Comparison of ENCODE assay signal across 1 cellular context in the genomic region with DNA sequence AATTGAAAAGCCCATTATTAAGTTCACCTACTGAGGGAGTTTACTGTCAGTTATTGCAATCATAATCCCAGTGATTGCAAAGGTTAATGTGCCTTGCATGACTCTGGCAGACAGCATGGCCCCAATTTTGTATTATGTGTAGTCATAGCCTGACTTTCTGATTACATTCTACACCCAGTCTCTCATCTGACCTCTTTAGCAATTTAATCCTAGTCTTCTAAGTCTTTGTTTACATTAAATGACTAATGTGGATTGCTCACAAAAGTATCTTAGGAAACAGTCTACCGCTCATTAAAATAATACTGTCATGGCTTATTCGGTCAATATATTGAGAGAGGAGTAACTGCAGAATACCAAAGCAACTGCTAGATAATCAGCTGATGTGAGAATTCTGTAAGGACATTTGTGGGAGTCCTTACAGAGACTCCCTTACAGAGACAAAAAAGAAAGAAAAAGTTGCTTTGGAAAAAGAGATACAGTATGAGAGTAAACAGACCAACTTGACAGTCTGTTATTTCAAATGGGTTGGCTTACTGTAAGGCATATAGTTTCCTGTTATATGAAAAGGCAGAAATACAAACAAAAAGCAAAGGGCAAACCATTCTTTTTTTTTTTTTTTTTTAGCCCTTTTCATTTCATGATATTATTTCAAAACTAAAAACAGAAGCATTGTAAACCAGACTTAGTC.
TF ChIP-seq lines count a peak whose summit lies in the region.

No MANE protein-coding gene starts in this region.

TF ChIP-seq in HEK293, 187 proteins besides CTCF, POLR2A, EP300 and RAD21 (continued from another document):
- TF ChIP-seq, protein P1, sequence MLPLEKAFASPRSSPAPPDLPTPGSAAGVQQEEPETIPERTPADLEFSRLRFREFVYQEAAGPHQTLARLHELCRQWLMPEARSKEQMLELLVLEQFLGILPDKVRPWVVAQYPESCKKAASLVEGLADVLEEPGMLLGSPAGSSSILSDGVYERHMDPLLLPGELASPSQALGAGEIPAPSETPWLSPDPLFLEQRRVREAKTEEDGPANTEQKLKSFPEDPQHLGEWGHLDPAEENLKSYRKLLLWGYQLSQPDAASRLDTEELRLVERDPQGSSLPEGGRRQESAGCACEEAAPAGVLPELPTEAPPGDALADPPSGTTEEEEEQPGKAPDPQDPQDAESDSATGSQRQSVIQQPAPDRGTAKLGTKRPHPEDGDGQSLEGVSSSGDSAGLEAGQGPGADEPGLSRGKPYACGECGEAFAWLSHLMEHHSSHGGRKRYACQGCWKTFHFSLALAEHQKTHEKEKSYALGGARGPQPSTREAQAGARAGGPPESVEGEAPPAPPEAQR (tag by site-specific recombination; IDR thresholded peaks at IDR 0.05), result no peak
- TF ChIP-seq ZNF350 (tag by site-specific recombination; IDR thresholded peaks at IDR 0.05) (0 out of 2 replicates have a peak, but pooled peaks have one; percentile 45), ZNF555 (tag by site-specific recombination; conservative IDR thresholded peaks at IDR 0.05) (no peak), ZNF239 (tag by site-specific recombination; IDR thresholded peaks at IDR 0.05) (no peak), ZBTB48 (tag by site-specific recombination; IDR thresholded peaks at IDR 0.05) (no peak), ZNF311 (tag by site-specific recombination; IDR thresholded peaks at IDR 0.05; ENCODE audit: borderline replicate concordance) (no peak), ZNF548 (tag by site-specific recombination; IDR thresholded peaks at IDR 0.05) (no peak)
- TF ChIP-seq, protein P2, sequence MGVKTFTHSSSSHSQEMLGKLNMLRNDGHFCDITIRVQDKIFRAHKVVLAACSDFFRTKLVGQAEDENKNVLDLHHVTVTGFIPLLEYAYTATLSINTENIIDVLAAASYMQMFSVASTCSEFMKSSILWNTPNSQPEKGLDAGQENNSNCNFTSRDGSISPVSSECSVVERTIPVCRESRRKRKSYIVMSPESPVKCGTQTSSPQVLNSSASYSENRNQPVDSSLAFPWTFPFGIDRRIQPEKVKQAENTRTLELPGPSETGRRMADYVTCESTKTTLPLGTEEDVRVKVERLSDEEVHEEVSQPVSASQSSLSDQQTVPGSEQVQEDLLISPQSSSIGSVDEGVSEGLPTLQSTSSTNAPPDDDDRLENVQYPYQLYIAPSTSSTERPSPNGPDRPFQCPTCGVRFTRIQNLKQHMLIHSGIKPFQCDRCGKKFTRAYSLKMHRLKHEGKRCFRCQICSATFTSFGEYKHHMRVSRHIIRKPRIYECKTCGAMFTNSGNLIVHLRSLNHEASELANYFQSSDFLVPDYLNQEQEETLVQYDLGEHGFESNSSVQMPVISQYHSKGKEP (tag by site-specific recombination; IDR thresholded peaks at IDR 0.05), result peak; percentile 78
- TF ChIP-seq, protein P3, sequence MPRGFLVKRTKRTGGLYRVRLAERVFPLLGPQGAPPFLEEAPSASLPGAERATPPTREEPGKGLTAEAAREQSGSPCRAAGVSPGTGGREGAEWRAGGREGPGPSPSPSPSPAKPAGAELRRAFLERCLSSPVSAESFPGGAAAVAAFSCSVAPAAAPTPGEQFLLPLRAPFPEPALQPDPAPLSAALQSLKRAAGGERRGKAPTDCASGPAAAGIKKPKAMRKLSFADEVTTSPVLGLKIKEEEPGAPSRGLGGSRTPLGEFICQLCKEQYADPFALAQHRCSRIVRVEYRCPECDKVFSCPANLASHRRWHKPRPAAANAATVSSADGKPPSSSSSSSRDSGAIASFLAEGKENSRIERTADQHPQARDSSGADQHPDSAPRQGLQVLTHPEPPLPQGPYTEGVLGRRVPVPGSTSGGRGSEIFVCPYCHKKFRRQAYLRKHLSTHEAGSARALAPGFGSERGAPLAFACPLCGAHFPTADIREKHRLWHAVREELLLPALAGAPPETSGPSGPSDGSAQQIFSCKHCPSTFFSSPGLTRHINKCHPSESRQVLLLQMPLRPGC (tag by site-specific recombination; IDR thresholded peaks at IDR 0.05), result 0 out of 2 replicates have a peak, but pooled peaks have one; percentile 59
- TF ChIP-seq, protein P4, sequence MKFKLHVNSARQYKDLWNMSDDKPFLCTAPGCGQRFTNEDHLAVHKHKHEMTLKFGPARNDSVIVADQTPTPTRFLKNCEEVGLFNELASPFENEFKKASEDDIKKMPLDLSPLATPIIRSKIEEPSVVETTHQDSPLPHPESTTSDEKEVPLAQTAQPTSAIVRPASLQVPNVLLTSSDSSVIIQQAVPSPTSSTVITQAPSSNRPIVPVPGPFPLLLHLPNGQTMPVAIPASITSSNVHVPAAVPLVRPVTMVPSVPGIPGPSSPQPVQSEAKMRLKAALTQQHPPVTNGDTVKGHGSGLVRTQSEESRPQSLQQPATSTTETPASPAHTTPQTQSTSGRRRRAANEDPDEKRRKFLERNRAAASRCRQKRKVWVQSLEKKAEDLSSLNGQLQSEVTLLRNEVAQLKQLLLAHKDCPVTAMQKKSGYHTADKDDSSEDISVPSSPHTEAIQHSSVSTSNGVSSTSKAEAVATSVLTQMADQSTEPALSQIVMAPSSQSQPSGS (tag by site-specific recombination; IDR thresholded peaks at IDR 0.05; ENCODE audit: low read depth), result no peak
- TF ChIP-seq, protein P5, sequence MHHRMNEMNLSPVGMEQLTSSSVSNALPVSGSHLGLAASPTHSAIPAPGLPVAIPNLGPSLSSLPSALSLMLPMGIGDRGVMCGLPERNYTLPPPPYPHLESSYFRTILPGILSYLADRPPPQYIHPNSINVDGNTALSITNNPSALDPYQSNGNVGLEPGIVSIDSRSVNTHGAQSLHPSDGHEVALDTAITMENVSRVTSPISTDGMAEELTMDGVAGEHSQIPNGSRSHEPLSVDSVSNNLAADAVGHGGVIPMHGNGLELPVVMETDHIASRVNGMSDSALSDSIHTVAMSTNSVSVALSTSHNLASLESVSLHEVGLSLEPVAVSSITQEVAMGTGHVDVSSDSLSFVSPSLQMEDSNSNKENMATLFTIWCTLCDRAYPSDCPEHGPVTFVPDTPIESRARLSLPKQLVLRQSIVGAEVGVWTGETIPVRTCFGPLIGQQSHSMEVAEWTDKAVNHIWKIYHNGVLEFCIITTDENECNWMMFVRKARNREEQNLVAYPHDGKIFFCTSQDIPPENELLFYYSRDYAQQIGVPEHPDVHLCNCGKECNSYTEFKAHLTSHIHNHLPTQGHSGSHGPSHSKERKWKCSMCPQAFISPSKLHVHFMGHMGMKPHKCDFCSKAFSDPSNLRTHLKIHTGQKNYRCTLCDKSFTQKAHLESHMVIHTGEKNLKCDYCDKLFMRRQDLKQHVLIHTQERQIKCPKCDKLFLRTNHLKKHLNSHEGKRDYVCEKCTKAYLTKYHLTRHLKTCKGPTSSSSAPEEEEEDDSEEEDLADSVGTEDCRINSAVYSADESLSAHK (tag by site-specific recombination; IDR thresholded peaks at IDR 0.05), result no peak
